In genomic region chr9:66901141-66901540, GRCh38 we compare ENCODE assay signal across 8 cellular contexts. TPM values are rescaled to one million over a fixed set of nuclear protein-coding genes. Genes with fewer than 3 reads are reported as not detected.
DNase-seq lines count a peak whose midpoint lies in the region; ATAC-seq, FAIRE-seq and TF ChIP-seq lines count a peak whose summit lies in the region.
"Not testable (repeated sequence)": the region's sequence is repeated elsewhere in the genome, so short reads cannot be mapped to it uniquely, and the experiment has no call there.

No MANE protein-coding gene starts in this region.

- H3K27me3 Mint-ChIP-seq in astrocyte (ENCODE audit: low read depth, unreplicated experiment); stimulated activated naive CD8-positive, alpha-beta T cell treated with anti-CD3 and anti-CD28 coated beads, Interleukin-15, amount 100 ng/mL, for 72 hours: not testable (repeated sequence)

- H3K9me3 ChIP-seq in DOHH2 (ENCODE audit: control insufficient read depth, insufficient read depth, low read length); PC-3 (ENCODE audit: low read length); astrocyte (ENCODE audit: insufficient read depth, low read depth, low read length); mucosa of stomach (ENCODE audit: control insufficient read depth, low read length): not testable (repeated sequence)

- CTCF ChIA-PET in PC-3 (lab: Charles Lee): not testable (repeated sequence)

- peak overlapping the region; percentile 97 for H3K4me3 Mint-ChIP-seq in astrocyte (ENCODE audit: unreplicated experiment)
- H3K4me3 Mint-ChIP-seq in stimulated activated naive CD8-positive, alpha-beta T cell treated with anti-CD3 and anti-CD28 coated beads, Interleukin-15, amount 100 ng/mL, for 72 hours: peak overlapping the region; percentile 95 to 96

- H3K36me3 Mint-ChIP-seq in astrocyte (ENCODE audit: low read depth, unreplicated experiment): not testable (repeated sequence)

- H3K4me3 ChIP-seq in DOHH2 (ENCODE audit: low read length): peak overlapping the region; percentile 62
- peak overlapping the region; percentile 71 for H3K4me3 ChIP-seq in PC-3 (ENCODE audit: low read length)
- peak overlapping the region; percentile 56 for H3K4me3 ChIP-seq in astrocyte (ENCODE audit: insufficient read depth, low read depth, low read length)
- H3K4me3 ChIP-seq in foreskin fibroblast (ENCODE audit: low read depth in 1 of 2, low read length in 2 of 2): peak overlapping the region; percentile 50 to 61
- H3K4me3 ChIP-seq in mucosa of stomach (ENCODE audit: low read length): not testable (repeated sequence)

- TSS peak; percentile 67 for BruUV-seq in PC-3 (replicated peaks; lab: Mats Ljungman, UMichigan)

- H3K27ac ChIP-seq in DOHH2 (ENCODE audit: low read depth, low read length); PC-3 (ENCODE audit: low read length); astrocyte (ENCODE audit: low read depth, low read length): not testable (repeated sequence)

- not testable (repeated sequence) for H3K27me3 ChIP-seq in DOHH2 (ENCODE audit: control insufficient read depth, low read length); PC-3 (ENCODE audit: low read length); astrocyte (ENCODE audit: insufficient read depth, low read length); mucosa of stomach (ENCODE audit: control insufficient read depth, insufficient read depth, low read length)

- H4K20me1 ChIP-seq in DOHH2 (ENCODE audit: control insufficient read depth, insufficient read depth, low read depth, low read length); PC-3 (ENCODE audit: low read length); astrocyte (ENCODE audit: insufficient read depth, low read length): not testable (repeated sequence)

- H3K9me2 ChIP-seq in DOHH2 (replicated peaks; ENCODE audit: control insufficient read depth, low read length); PC-3 (replicated peaks; ENCODE audit: low read length): not testable (repeated sequence)

- H3K9ac ChIP-seq in PC-3 (ENCODE audit: low read length): peak overlapping the region; percentile 73
- peak overlapping the region; percentile 65 for H3K9ac ChIP-seq in astrocyte (ENCODE audit: low read length)
- peak overlapping the region; percentile 34 for H3K9ac ChIP-seq in mucosa of stomach (ENCODE audit: low read length)

- H2AFZ ChIP-seq in PC-3 (ENCODE audit: low read length): peak overlapping the region; percentile 65; the same call in 1 of the 2 replicates
- H2AFZ ChIP-seq in astrocyte (ENCODE audit: low read depth, low read length): peak overlapping the region; percentile 56

- POLR2A ChIA-PET in PC-3 (lab: Charles Lee; ENCODE audit: unreplicated experiment): not testable (repeated sequence)

- H3K4me2 ChIP-seq in DOHH2 (ENCODE audit: low read length) (peak overlapping the region; percentile 51), PC-3 (ENCODE audit: low read length) (peak overlapping the region; percentile 85), astrocyte (ENCODE audit: low read length) (peak overlapping the region; percentile 81)

- not testable (repeated sequence) for FAIRE-seq in astrocyte (lab: Jason Lieb, UNC)

- H3F3A ChIP-seq in DOHH2 (ENCODE audit: control insufficient read depth, insufficient read depth); PC-3 (ENCODE audit: low read length, unreplicated experiment): not testable (repeated sequence)

- H3K36me3 ChIP-seq in DOHH2 (ENCODE audit: control insufficient read depth, low read length); PC-3 (ENCODE audit: low read depth, low read length); astrocyte (ENCODE audit: insufficient read depth, low read length); mucosa of stomach (ENCODE audit: control insufficient read depth, insufficient read depth, low read length): not testable (repeated sequence)

- not testable (repeated sequence) for H3K4me1 ChIP-seq in DOHH2 (ENCODE audit: control insufficient read depth, low read length); PC-3 (ENCODE audit: insufficient read depth, low read length); astrocyte (ENCODE audit: insufficient read depth, low read length); mucosa of stomach (ENCODE audit: control insufficient read depth, insufficient read depth, low read length)

- not testable (repeated sequence) for H3K9me3 Mint-ChIP-seq in astrocyte (ENCODE audit: unreplicated experiment); stimulated activated naive CD8-positive, alpha-beta T cell treated with anti-CD3 and anti-CD28 coated beads, Interleukin-15, amount 100 ng/mL, for 72 hours

- H3K4me1 Mint-ChIP-seq in astrocyte (ENCODE audit: low read depth, unreplicated experiment); stimulated activated naive CD8-positive, alpha-beta T cell treated with anti-CD3 and anti-CD28 coated beads, Interleukin-15, amount 100 ng/mL, for 72 hours: not testable (repeated sequence)

- not testable (repeated sequence) for H3K27ac Mint-ChIP-seq in astrocyte (ENCODE audit: unreplicated experiment)
- H3K27ac Mint-ChIP-seq in stimulated activated naive CD8-positive, alpha-beta T cell treated with anti-CD3 and anti-CD28 coated beads, Interleukin-15, amount 100 ng/mL, for 72 hours: peak overlapping the region in 1 of 2 donors; percentile 78

- intact Hi-C loops in PC-3 (cut with micrococcal nuclease): not testable (repeated sequence)

- H3K79me2 ChIP-seq in DOHH2 (ENCODE audit: control insufficient read depth, low read length); PC-3 (ENCODE audit: low read length); astrocyte (ENCODE audit: insufficient read depth, low read length): not testable (repeated sequence)

- TF ChIP-seq CTCF in DOHH2 (IDR thresholded peaks at IDR 0.05; ENCODE audit: low read depth, low read length, poor library complexity, severe bottlenecking); PC-3 (conservative IDR thresholded peaks at IDR 0.05; ENCODE audit: low read depth, low read length); astrocyte (IDR thresholded peaks at IDR 0.05; ENCODE audit: insufficient read depth, low read depth, low read length); foreskin fibroblast (IDR thresholded peaks at IDR 0.05; ENCODE audit: low read depth, low read length): not testable (repeated sequence)

- peak; percentile 24 for ATAC-seq in GM21447 (IDR thresholded peaks at IDR 0.05; ENCODE audit: unreplicated experiment)
- ATAC-seq in HG03097 (IDR thresholded peaks at IDR 0.05; ENCODE audit: low FRiP score, unreplicated experiment): peak; percentile 18
- ATAC-seq in PC-3: peak; percentile 30
- ATAC-seq in stimulated activated naive CD8-positive, alpha-beta T cell treated with anti-CD3 and anti-CD28 coated beads, Interleukin-15, amount 100 ng/mL, for 72 hours: peak; percentile 55

- DNase-seq in PC-3; astrocyte (ENCODE audit: low read depth); foreskin fibroblast: not testable (repeated sequence)
- DNase-seq in stimulated activated naive CD8-positive, alpha-beta T cell treated with anti-CD3 and anti-CD28 coated beads, Interleukin-15, amount 100 ng/mL, for 72 hours: peak in 1 of 2 donors; percentile 1

RNA-seq across cellular contexts. Expression of gene ZNF658, which starts 0.6 kb away (rescaled TPM):
- total RNA-seq in PC-3 (2014; rRNA removed): 3.1 and 3.8 TPM in 2 replicates
- total RNA-seq in astrocyte: 2.5 and 3.1 TPM in 2 replicates
